Comparison of ENCODE assay signal across 11 cellular contexts in the genomic region with DNA sequence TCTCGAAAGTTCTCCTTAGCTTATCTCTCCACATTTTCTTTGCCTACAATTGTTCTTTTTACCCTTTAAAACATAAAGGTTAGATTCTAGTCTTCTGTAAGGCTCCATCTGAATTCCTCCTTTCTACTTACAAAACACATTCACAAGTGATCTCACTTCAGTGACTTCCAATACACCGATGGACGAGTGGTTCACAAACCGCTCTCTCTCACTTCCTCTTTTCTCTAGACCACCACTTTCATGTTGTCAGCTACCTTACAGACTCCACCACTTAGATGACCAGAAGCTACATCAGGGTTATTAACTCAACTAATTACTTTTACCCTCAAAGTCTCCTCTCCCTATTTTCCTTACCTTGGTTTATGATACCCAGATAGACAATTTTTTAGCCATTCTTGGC.
A peak's percentile ranks its signal among the peaks of the same experiment; 100 is the strongest.
DNase-seq lines count a peak whose midpoint lies in the region; ATAC-seq lines count a peak whose summit lies in the region.
"Had no signal": no experiment of that assay in that cellular context is flagged by ENCODE, and none has a peak within 500 bp of the region (broad histone marks: within the 10 kb centered on the region; RNA-seq: fewer than 3 reads in every experiment).

No MANE protein-coding gene starts in this region.

- ATAC-seq in GM18861 (IDR thresholded peaks at IDR 0.05; ENCODE audit: unreplicated experiment) (peak; percentile 100), GM21576 (IDR thresholded peaks at IDR 0.05; ENCODE audit: unreplicated experiment) (peak; percentile 99), HG03159 (IDR thresholded peaks at IDR 0.05; ENCODE audit: unreplicated experiment) (peak; percentile 100)

- peak; percentile 68 for DNase-seq in SKM-1 treated with dmso at 0.1 percent for 144 hours (lab: John Stamatoyannopoulos, UW; ENCODE audit: unreplicated experiment)
- DNase-seq in DMS114 treated with DMSO at 0.1 percent for 48 hours (lab: John Stamatoyannopoulos, UW; ENCODE audit: unreplicated experiment) = no peak
- no peak for DNase-seq in inferior parietal cortex (ENCODE audit: extremely low spot score)
- no peak for DNase-seq in iPS-NIHi7 (ENCODE audit: extremely low spot score)
- no peak for DNase-seq in NK-92 treated with Interleukin-12 subunit alpha and Interleukin-12 subunit beta, amount 100 ng/mL, for 24 hours (lab: John Stamatoyannopoulos, UW)
- DNase-seq: NCI-H2081 treated with DMSO at 0.1 percent for 48 hours; stimulated activated naive CD4-positive, alpha-beta T cell treated with Interleukin-2 at 50 U/mL for 16 hours; SW 1271 had no signal
